In genomic region chr19:28526042-28526441, GRCh38 we compare ENCODE assay signal across 1 cellular context.
TF ChIP-seq lines count a peak whose summit lies in the region.

No MANE protein-coding gene starts in this region.

TF ChIP-seq in K562, 482 proteins besides CTCF, POLR2A, EP300 and RAD21 (continued from another document):
- TF ChIP-seq PKNOX1 (IDR thresholded peaks at IDR 0.05) (no peak), CBFA2T3 (IDR thresholded peaks at IDR 0.05) (no peak), ELF1 (tag; IDR thresholded peaks at IDR 0.05) (no peak), STAG1 (CRISPR knock-in tag; IDR thresholded peaks at IDR 0.05; ENCODE audit: borderline replicate concordance) (no peak), ZC3H11A (IDR thresholded peaks at IDR 0.05; ENCODE audit: low read depth, low read length) (no peak), ZNF274 (IDR thresholded peaks at IDR 0.05; ENCODE audit: borderline replicate concordance, low read depth, low read length) (no peak), FOSL1 (tag; conservative IDR thresholded peaks at IDR 0.05) (no peak), CHD2 (IDR thresholded peaks at IDR 0.05; ENCODE audit: low read depth, low read length) (no peak), XRCC4 (IDR thresholded peaks at IDR 0.05; ENCODE audit: extremely low read depth, insufficient read depth, insufficient read length) (no peak), ZBTB12 (CRISPR knock-in tag; IDR thresholded peaks at IDR 0.05) (no peak)
